ENCODE assay signal across 8 cellular contexts in the genomic region with DNA sequence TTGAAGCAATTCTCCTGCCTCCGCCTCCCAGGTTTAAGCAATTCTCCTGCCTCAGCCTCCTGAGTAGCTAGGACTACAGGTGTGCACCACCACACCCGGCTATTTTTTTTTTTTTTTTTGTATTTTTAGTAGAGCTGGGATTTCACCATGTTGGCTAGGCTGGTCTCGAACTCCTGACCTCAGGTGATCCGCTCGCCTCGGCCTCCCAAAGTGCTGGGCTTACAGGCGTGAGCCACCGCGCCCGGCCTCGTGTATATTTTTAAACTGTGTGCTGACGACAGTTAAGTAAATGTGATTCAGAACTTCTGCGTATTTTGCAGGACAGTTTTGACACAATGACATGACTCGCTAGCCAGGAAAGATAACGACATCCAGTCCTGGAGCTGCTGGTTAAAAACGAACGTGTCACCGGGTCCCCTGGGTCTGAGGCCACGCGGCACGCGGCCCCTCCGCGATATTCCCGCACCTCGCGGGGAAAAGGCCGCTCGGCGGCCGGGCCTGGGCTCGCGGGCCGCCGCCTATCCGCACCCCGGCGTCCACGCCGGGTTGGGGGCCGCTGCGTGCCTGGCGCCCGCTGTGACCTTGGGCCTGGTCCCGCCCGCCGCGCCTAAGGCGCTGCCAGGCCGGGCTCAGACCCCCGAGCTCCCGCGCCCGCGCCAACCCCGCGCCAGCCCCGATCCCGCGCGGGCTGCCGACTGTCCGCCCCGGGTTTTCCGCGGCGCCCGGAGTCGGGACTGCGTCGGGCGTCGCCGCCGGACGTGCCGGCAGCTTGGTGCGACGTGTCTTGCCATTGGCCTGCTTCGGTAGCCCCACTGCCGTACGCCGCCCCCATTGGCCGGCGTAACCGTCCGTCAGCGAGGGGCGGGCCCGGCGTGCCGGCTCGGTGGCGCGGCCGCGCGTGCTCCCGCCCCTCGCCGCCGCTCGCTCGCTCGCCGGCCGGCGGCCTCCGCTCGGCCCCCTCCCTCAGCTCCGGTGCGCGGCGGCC. TPM values are rescaled to one million over a fixed set of nuclear protein-coding genes. Genes with fewer than 3 reads are reported as not detected.
DNase-seq lines count a peak whose midpoint lies in the region; ATAC-seq and TF ChIP-seq lines count a peak whose summit lies in the region.

FOXK2 (plus strand) TSS at position 907 of the 985 bp plus-strand sequence. CDS start 157 bp downstream, outside the sequence.

- no peaks in the 10 kb centered on the region for H3K9me2 ChIP-seq in PC-9 (ENCODE audit: insufficient read depth)

- TSS peak; percentile 26 for BruUV-seq in PC-9 (replicated peaks; lab: Mats Ljungman, UMichigan)

- CTCF ChIA-PET in PC-9 (lab: Charles Lee) = interaction anchor here (0.5 kb wide), 2 partner anchors 10 to 16 kb away, joined by 5 to 6 read pairs; no protein-coding TSS in a partner anchor

- POLR2A ChIA-PET in PC-9 (lab: Charles Lee; ENCODE audit: unreplicated experiment) = interaction anchor here (0.5 to 0.7 kb wide), 3 partner anchors 10 to 251 kb away, joined by 3 to 11 read pairs (median 3); no protein-coding TSS in a partner anchor

- peak; percentile 91 for ATAC-seq in GM21515 (IDR thresholded peaks at IDR 0.05; ENCODE audit: unreplicated experiment)
- ATAC-seq in mucosa of descending colon = peak; percentile 99

- peaks cover 25% of the 10 kb centered on the region for H4K20me1 ChIP-seq in PC-9 (ENCODE audit: insufficient read depth)

- H3F3A ChIP-seq in PC-9 (ENCODE audit: insufficient read depth, low read depth) = peaks cover 36% of the 10 kb centered on the region; the same call in 1 of the 2 replicates

- H3K79me2 ChIP-seq in PC-9 (ENCODE audit: low read depth) = peaks cover 41% of the 10 kb centered on the region

- H3K4me3 ChIP-seq in PC-9 = peak within 1 kb of the TSS; percentile 79
- H3K4me3 ChIP-seq in mucosa of descending colon = peak within 1 kb of the TSS; percentile 81

- H3K4me2 ChIP-seq in PC-9 = peak within 1 kb of the TSS; percentile 90

- H3K4me1 ChIP-seq in PC-9 (replicated peaks; ENCODE audit: insufficient read depth) = peaks cover 18% of the 10 kb centered on the region
- peaks cover 5% of the 10 kb centered on the region for H3K4me1 ChIP-seq in mucosa of descending colon (ENCODE audit: low read depth)

- intact Hi-C loops in PC-9 (cut with micrococcal nuclease; ENCODE audit: unreplicated experiment) (no loop called here), mucosa of descending colon (cut with DNase I, micrococcal nuclease) (no loop called here)

- H3K27ac ChIP-seq in PC-9 = peak within 1 kb of the TSS; percentile 84
- peak within 1 kb of the TSS; percentile 86 for H3K27ac ChIP-seq in epithelial cell of prostate

- H3K9me3 ChIP-seq in PC-9 (ENCODE audit: insufficient read depth, low read depth) = no peaks in the 10 kb centered on the region
- no peaks in the 10 kb centered on the region for H3K9me3 ChIP-seq in mucosa of descending colon

- H3K36me3 ChIP-seq in PC-9 (ENCODE audit: low read depth) (no peaks in the 10 kb centered on the region), mucosa of descending colon (ENCODE audit: low read depth) (no peaks in the 10 kb centered on the region)

- H2AFZ ChIP-seq in PC-9 = peak within 1 kb of the TSS; percentile 80

- no peaks in the 10 kb centered on the region for H3K27me3 ChIP-seq in PC-9 (ENCODE audit: insufficient read depth, low read depth)

- TF ChIP-seq CTCF in PC-9 (conservative IDR thresholded peaks at IDR 0.05) (no peak), mucosa of descending colon (IDR thresholded peaks at IDR 0.05) (no peak)

- peak; percentile 98 for DNase-seq in DMS 273 (lab: John Stamatoyannopoulos, UW; ENCODE audit: unreplicated experiment)
- DNase-seq in HuH-7.5 (ENCODE audit: low spot score) = peak; percentile 96
- peak; percentile 78 to 96 for DNase-seq in PC-9
- DNase-seq in activated T-cell treated with anti-CD3 and anti-CD28 coated beads for 48 hours (ENCODE audit: low read depth) = peak; percentile 96
- DNase-seq in epithelial cell of prostate (ENCODE audit: low read depth, low spot score) = peak; percentile 85
- peak; percentile 91 to 97 (median 96) for DNase-seq in mucosa of descending colon
- DNase-seq in stimulated activated CD8-positive, alpha-beta memory T cell treated with anti-CD3 and anti-CD28 coated beads, Interleukin-2, amount 100 ng/mL, for 48 hours (ENCODE audit: low read depth in 2 of 2) = peak; percentile 89 to 91

RNA-seq across cellular contexts. Expression of gene FOXK2, which starts in this region (rescaled TPM):
- total RNA-seq in PC-9 (2021) (70.5 and 78.9 TPM in 2 replicates), mucosa of descending colon (10 to 100 TPM; 39.7 to 62.3 (median 43.5) TPM)

Comparison
In these comparisons a context has a peak if more than half of its experiments do, and no peak if none do; other contexts are left out.
1. Peak in every context shown above with its lines: DNase-seq, ATAC-seq, H3K4me3 ChIP-seq and H3K27ac ChIP-seq.